In the genomic region with DNA sequence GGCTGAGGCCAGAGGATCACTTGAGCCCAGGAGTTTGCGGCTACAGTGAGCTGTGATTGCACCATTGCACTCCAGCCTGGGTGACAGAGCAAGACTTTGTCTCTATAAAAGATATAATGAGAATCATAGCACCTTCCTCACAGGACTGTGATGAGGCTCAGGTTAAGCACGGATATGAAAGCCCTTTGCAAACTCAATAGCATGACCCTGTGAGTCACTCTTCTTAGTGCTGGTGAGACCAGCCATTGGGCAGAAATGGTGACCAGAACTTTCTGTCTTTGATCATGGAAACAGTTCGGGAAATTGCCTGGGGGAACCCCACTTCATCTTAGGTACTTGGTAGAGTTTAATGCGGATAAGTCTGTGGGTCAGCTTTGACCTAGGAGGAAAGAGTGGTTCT, we compare ENCODE assay signal across 19 cellular contexts.
"Had no signal": no experiment of that assay in that cellular context is flagged by ENCODE, and none has a peak within 500 bp of the region (broad histone marks: within the 10 kb centered on the region; RNA-seq: fewer than 3 reads in every experiment).

No MANE protein-coding gene starts in this region.

- H3K9me3 ChIP-seq: colonic mucosa, esophagus squamous epithelium, lower lobe of right lung, neutrophil, spleen, stomach had no signal

- ATAC-seq: left cardiac atrium; lower lobe of right lung; naive thymus-derived CD4-positive, alpha-beta T cell; sciatic nerve had no signal

- H3K9me3 Mint-ChIP-seq: naive thymus-derived CD4-positive, alpha-beta T cell; nephron progenitor cell had no signal

- H3K27me3 Mint-ChIP-seq: naive thymus-derived CD4-positive, alpha-beta T cell had no signal

- H3K27ac Mint-ChIP-seq: nephron progenitor cell had no signal

- H3K4me1 Mint-ChIP-seq: nephron progenitor cell had no signal

- H3K27me3 ChIP-seq: colonic mucosa, esophagus squamous epithelium, neutrophil, spleen, stomach had no signal

- DNase-seq: colonic mucosa; dermis blood vessel endothelial cell; esophagus squamous epithelium; foreskin fibroblast; kidney; left cardiac atrium; left ventricle myocardium inferior; lower lobe of right lung; mesenchymal stem cell; naive thymus-derived CD4-positive, alpha-beta T cell; nephron progenitor cell; spleen; stimulated activated CD4-positive, alpha-beta T cell treated with anti-CD3 and anti-CD28 coated beads, Interleukin-2, amount 100 ng/mL, for 24 hours; stimulated activated CD4-positive, alpha-beta T cell treated with anti-CD3 and anti-CD28 coated beads, Interleukin-4, amount 100 ng/mL, for 4 hours; stomach; substantia nigra; trophoblast cell had no signal

- H3K27ac ChIP-seq: colonic mucosa, esophagus squamous epithelium, left ventricle myocardium inferior, lower lobe of right lung, neutrophil, spleen, stomach had no signal

- H3K4me1 ChIP-seq: colonic mucosa, esophagus squamous epithelium, left ventricle myocardium inferior, lower lobe of right lung, stomach had no signal

- H3K36me3 ChIP-seq: colonic mucosa, esophagus squamous epithelium, left ventricle myocardium inferior, lower lobe of right lung, stomach had no signal

- H3K4me3 Mint-ChIP-seq: naive thymus-derived CD4-positive, alpha-beta T cell; nephron progenitor cell had no signal

- H3K4me3 ChIP-seq: colonic mucosa, esophagus squamous epithelium, left ventricle myocardium inferior, lower lobe of right lung, spleen, stomach had no signal
